In genomic region chr12:53224897-53225634, GRCh38 we compare ENCODE assay signal across 11 cellular contexts. TPM values are rescaled to one million over a fixed set of nuclear protein-coding genes. Genes with fewer than 3 reads are reported as not detected.
A peak's percentile ranks its signal among the peaks of the same experiment; 100 is the strongest.
DNase-seq lines count a peak whose midpoint lies in the region; ATAC-seq and TF ChIP-seq lines count a peak whose summit lies in the region.
"Had no signal": no experiment of that assay in that cellular context is flagged by ENCODE, and none has a peak within 500 bp of the region (broad histone marks: within the 10 kb centered on the region; RNA-seq: fewer than 3 reads in every experiment).

No MANE protein-coding gene starts in this region.

- H3K36me3 ChIP-seq in transverse colon: no peaks in the 10 kb centered on the region

- H3K27ac ChIP-seq in transverse colon: peak overlapping the region; percentile 98 to 100 (median 99)

- no peak for TF ChIP-seq CTCF in transverse colon (IDR thresholded peaks at IDR 0.05)

- no peak overlapping the region for H3K4me3 Mint-ChIP-seq in activated T-cell treated with anti-CD3 and anti-CD28 coated beads, Interleukin-2, amount 50 U/mL, for 24 hours
- H3K4me3 Mint-ChIP-seq: natural killer cell had no signal

- no peak for TF ChIP-seq POLR2A in transverse colon (IDR thresholded peaks at IDR 0.05)

- peaks cover 76% of the 10 kb centered on the region for H3K4me1 Mint-ChIP-seq in activated T-cell treated with anti-CD3 and anti-CD28 coated beads, Interleukin-2, amount 50 U/mL, for 24 hours (ENCODE audit: low read depth)

- TF ChIP-seq EP300 in transverse colon (IDR thresholded peaks at IDR 0.05; ENCODE audit: low read depth): no peak

- peaks cover 34 to 42% (median 38%) of the 10 kb centered on the region in 4 donors for H3K4me1 ChIP-seq in transverse colon

- WGBS in transverse colon (ENCODE audit: low coverage in 1 of 2), 2 donors: 76 to 100% methylated on average over 1 to 10 of the region's 10 CpGs

- in situ Hi-C loops in transverse colon (cut with MboI; ENCODE audit: low pct_ligation_motif_present in 1 of 4, low pct_unique_long_range_greater_than_20kb in 1 of 4, low sequenced_read_pairs in 3 of 4): no loop called here

- H3K9me3 ChIP-seq in transverse colon: no peaks in the 10 kb centered on the region

- intact Hi-C loops in transverse colon (cut with DNase I; ENCODE audit: low total_unique reads): no loop called here

- H3K36me3 Mint-ChIP-seq in activated T-cell treated with anti-CD3 and anti-CD28 coated beads, Interleukin-2, amount 50 U/mL, for 24 hours (ENCODE audit: low read depth): peaks cover 8% of the 10 kb centered on the region
- H3K36me3 Mint-ChIP-seq: natural killer cell had no signal

- no peaks in the 10 kb centered on the region for H3K27me3 ChIP-seq in transverse colon

- ATAC-seq in HG03520 (IDR thresholded peaks at IDR 0.05; ENCODE audit: unreplicated experiment): no peak
- ATAC-seq: natural killer cell had no signal

- H3K4me3 ChIP-seq in transverse colon: no peak overlapping the region

- H3K27ac Mint-ChIP-seq in activated T-cell treated with anti-CD3 and anti-CD28 coated beads, Interleukin-2, amount 50 U/mL, for 24 hours: peak overlapping the region; percentile 31

- no peaks in the 10 kb centered on the region for H3K9me3 Mint-ChIP-seq in activated T-cell treated with anti-CD3 and anti-CD28 coated beads, Interleukin-2, amount 50 U/mL, for 24 hours
- H3K9me3 Mint-ChIP-seq: natural killer cell had no signal

- no peak for DNase-seq in activated T-cell treated with anti-CD3 and anti-CD28 coated beads, Interleukin-2, amount 50 U/mL, for 24 hours
- no peak for DNase-seq in activated T-cell treated with anti-CD3 and anti-CD28 coated beads for 4 hours
- DNase-seq in astrocyte of the hippocampus (ENCODE audit: low read depth, low spot score): peak; percentile 31
- DNase-seq in medulla oblongata (ENCODE audit: extremely low spot score): peak; percentile 30
- DNase-seq in transverse colon: no peak
- no peak for DNase-seq in D341Med (ENCODE audit: low spot score)
- no peak for DNase-seq in NCI-H1417 treated with DMSO at 0.1 percent for 48 hours (lab: John Stamatoyannopoulos, UW)
- DNase-seq: activated naive CD4-positive, alpha-beta T cell treated with Interleukin-2 at 50 U/mL for 16 hours; natural killer cell; NCI-H1930 had no signal

- H3K27me3 Mint-ChIP-seq in activated T-cell treated with anti-CD3 and anti-CD28 coated beads, Interleukin-2, amount 50 U/mL, for 24 hours: no peaks in the 10 kb centered on the region

RNA-seq across cellular contexts. Expression of gene RARG, which starts 6.9 kb away (rescaled TPM):
- total RNA-seq in transverse colon: 10 to 100 TPM in 1 of 4 donors, 1 to 10 TPM in 2, not detected in 1; 2.6 to 15.4 (median 7.6) TPM

RNA-seq across cellular contexts. Expression of gene ITGB7, which starts 18.0 kb away (rescaled TPM):
- total RNA-seq in transverse colon: 1 to 10 TPM in 3 of 4 donors, under 1 TPM in 1; 0.60 to 8.3 (median 2.9) TPM

RNA-seq across cellular contexts. Expression of gene ESPL1, which starts 43.0 kb away (rescaled TPM):
- 10 to 100 TPM in 3 of 4 donors, 1 to 10 TPM in 1; 6.5 to 31.8 (median 18.8) TPM for total RNA-seq in transverse colon

RNA-seq across cellular contexts. Expression of gene CSAD, which starts 44.3 kb away (rescaled TPM):
- total RNA-seq in transverse colon: 100 to 1,000 TPM in 1 of 4 donors, 10 to 100 TPM in 3; 29.1 to 142 (median 39.2) TPM

RNA-seq across cellular contexts. Expression of gene ZNF740, which starts 44.5 kb away (rescaled TPM):
- total RNA-seq in transverse colon: 10 to 100 TPM in 3 of 4 donors, 1 to 10 TPM in 1; 9.7 to 21.9 (median 16.3) TPM

Comparison
In these comparisons a context has a peak if more than half of its experiments do, and no peak if none do; other contexts are left out.
1. DNase-seq: peak in astrocyte of the hippocampus (single experiment) and medulla oblongata (single experiment); none in activated T-cell treated with anti-CD3 and anti-CD28 coated beads, Interleukin-2, amount 50 U/mL, for 24 hours (single experiment), activated T-cell treated with anti-CD3 and anti-CD28 coated beads for 4 hours (single experiment), transverse colon (single experiment), D341Med (single experiment) and NCI-H1417 treated with DMSO at 0.1 percent for 48 hours (single experiment).